ENCODE assay signal across 19 cellular contexts in genomic region chr10:15813415-15813814, GRCh38. TPM values are rescaled to one million over a fixed set of nuclear protein-coding genes. Genes with fewer than 3 reads are reported as not detected.
A peak's percentile ranks its signal among the peaks of the same experiment; 100 is the strongest.
DNase-seq lines count a peak whose midpoint lies in the region; ATAC-seq and TF ChIP-seq lines count a peak whose summit lies in the region.
"Had no signal": no experiment of that assay in that cellular context is flagged by ENCODE, and none has a peak within 500 bp of the region (broad histone marks: within the 10 kb centered on the region; RNA-seq: fewer than 3 reads in every experiment).

No MANE protein-coding gene starts in this region.

- H3K9me3 ChIP-seq in BE2C = no peaks in the 10 kb centered on the region
- H3K9me3 ChIP-seq: esophagus muscularis mucosa, HAP-1, stomach had no signal

- no peaks in the 10 kb centered on the region for H3K27me3 ChIP-seq in BE2C
- H3K27me3 ChIP-seq: dorsolateral prefrontal cortex, esophagus muscularis mucosa, neural progenitor cell, stomach had no signal

- peak; percentile 12 for DNase-seq in BE2C
- DNase-seq in HEK293T (ENCODE audit: extremely low spot score) = no peak
- DNase-seq in astrocyte of the spinal cord (ENCODE audit: low read depth, low spot score) = peak; percentile 22
- DNase-seq in iris pigment epithelial cell (ENCODE audit: low read depth) = peak; percentile 57
- no peak for DNase-seq in AG08396 (ENCODE audit: low spot score)
- no peak for DNase-seq in SIG-M5 (lab: John Stamatoyannopoulos, UW)
- DNase-seq: activated CD4-positive, alpha-beta T cell treated with anti-CD3 and anti-CD28 coated beads for 36 hours; activated naive CD4-positive, alpha-beta T cell treated with Interleukin-2 at 50 U/mL for 16 hours; dorsolateral prefrontal cortex; hypothalamus; kidney glomerular epithelial cell; NCI-H1694 treated with DMSO at 0.1 percent for 48 hours; NCI-H524 treated with DMSO at 0.1 percent for 48 hours; right cardiac atrium; stomach had no signal

- ATAC-seq in activated CD4-positive, CD25-positive, alpha-beta regulatory T cell treated with anti-CD3 and anti-CD28 coated beads, Interleukin-2, amount 50 U/mL, for 24 hours = no peak
- ATAC-seq: activated CD4-positive, alpha-beta T cell treated with anti-CD3 and anti-CD28 coated beads for 36 hours; right cardiac atrium had no signal

- CTCF ChIA-PET in HEK293T (lab: Yijun Ruan, JAX) = interaction anchor here (1.2 kb wide), 1 partner anchor 21 kb away, joined by 3 read pairs; no protein-coding TSS in a partner anchor

- no peak for TF ChIP-seq CTCF in BE2C (IDR thresholded peaks at IDR 0.05; ENCODE audit: low read depth, low read length)
- TF ChIP-seq CTCF in astrocyte of the spinal cord (IDR thresholded peaks at IDR 0.05; ENCODE audit: low read depth, low read length) = no peak

- H3K4me3 ChIP-seq in BE2C (ENCODE audit: low read depth, low read length) (no peak overlapping the region), astrocyte of the spinal cord (ENCODE audit: low read depth, low read length) (no peak overlapping the region)
- H3K4me3 ChIP-seq: dorsolateral prefrontal cortex, esophagus muscularis mucosa, HAP-1, neural progenitor cell, stomach had no signal

- H3K4me1 ChIP-seq in BE2C = peaks cover 6% of the 10 kb centered on the region
- H3K4me1 ChIP-seq: HAP-1, neural progenitor cell had no signal

- in situ Hi-C loops in astrocyte of the spinal cord (cut with HindIII; ENCODE audit: low sequenced_read_pairs) = no loop called here

- H3K36me3 ChIP-seq in BE2C = no peaks in the 10 kb centered on the region
- H3K36me3 ChIP-seq: HAP-1, neural progenitor cell had no signal

- POLR2A ChIA-PET in HEK293T (lab: Yijun Ruan, JAX) = no interaction called here

TF ChIP-seq in HEK293T, 16 proteins besides CTCF, POLR2A, EP300 and RAD21:
- TF ChIP-seq CTBP1 (IDR thresholded peaks at IDR 0.05; ENCODE audit: borderline replicate concordance) = peak; percentile 31; the same call in 1 of the 2 replicates
- TF ChIP-seq FOXA1 (IDR thresholded peaks at IDR 0.05) = no peak

RNA-seq across cellular contexts. Expression of gene MINDY3, which starts 46.9 kb away (rescaled TPM):
- 25.0 TPM for polyA plus RNA-seq in BE2C (2012; ENCODE audit: insufficient read depth, insufficient read length, low read depth)

Comparison
In these comparisons a context has a peak if more than half of its experiments do, and no peak if none do; other contexts are left out.
1. DNase-seq: peak in BE2C (single experiment), astrocyte of the spinal cord (single experiment) and iris pigment epithelial cell (single experiment); none in HEK293T (single experiment), AG08396 (single experiment) and SIG-M5 (single experiment).